ENCODE assay signal across 14 cellular contexts in the genomic region with DNA sequence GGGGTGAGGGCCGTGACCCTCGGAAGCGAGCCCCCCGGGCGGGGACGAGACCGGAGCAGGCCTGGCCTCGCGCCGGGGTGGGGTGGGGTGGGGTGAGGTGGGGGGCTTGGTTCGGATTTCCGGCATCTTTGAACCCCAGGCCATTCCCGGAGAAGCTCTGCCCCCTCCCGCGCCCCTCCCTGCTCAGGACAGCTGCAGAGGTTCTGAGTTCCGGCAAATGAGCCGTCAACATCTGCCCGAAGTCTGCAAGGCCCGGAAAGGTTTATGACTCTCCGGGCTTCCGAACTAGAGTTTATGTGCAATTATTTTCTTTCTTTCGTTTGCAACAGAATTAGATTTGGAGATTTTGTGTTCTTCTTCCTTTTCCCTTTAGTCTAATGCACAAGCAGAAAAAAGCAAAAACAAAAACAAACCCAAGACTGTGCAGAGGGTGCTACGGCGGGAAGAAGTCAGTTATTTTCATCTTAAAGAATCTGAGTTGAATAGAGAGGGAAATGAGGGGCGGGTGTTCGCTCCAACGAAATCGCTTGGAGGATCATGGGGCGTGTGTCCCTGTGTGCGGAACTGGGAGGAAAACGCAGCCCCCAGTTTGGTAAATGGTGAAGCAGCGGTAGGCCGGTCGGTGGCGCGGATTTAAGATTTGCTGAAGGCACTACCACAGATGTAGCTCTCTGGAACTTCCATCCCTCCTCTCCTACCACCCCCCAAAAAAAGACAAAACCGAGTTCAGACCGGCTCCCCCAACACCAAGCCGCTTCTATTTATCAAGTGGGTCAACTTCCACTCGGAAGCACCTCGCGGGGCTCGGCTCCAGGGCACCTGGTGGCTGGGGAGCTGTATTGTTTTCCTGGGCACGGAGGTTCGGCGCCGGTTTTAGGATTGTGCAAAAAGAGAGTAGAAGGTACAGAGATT. TPM values are rescaled to one million over a fixed set of nuclear protein-coding genes. Genes with fewer than 3 reads are reported as not detected.
A peak's percentile ranks its signal among the peaks of the same experiment; 100 is the strongest.
DNase-seq lines count a peak whose midpoint lies in the region; ATAC-seq and TF ChIP-seq lines count a peak whose summit lies in the region.
"Had no signal": no experiment of that assay in that cellular context is flagged by ENCODE, and none has a peak within 500 bp of the region (broad histone marks: within the 10 kb centered on the region; RNA-seq: fewer than 3 reads in every experiment).

No MANE protein-coding gene starts in this region.

- POLR2A ChIA-PET in WTC11 (lab: Charles Lee): no interaction called here

- peaks cover 15% of the 10 kb centered on the region for H3K4me1 Mint-ChIP-seq in activated CD8-positive, alpha-beta memory T cell treated with anti-CD3 and anti-CD28 coated beads, Interleukin-2, amount 10 ng/mL, durations not matched to agents 7 days and 5 days
- H3K4me1 Mint-ChIP-seq in WTC11: peaks cover 56% of the 10 kb centered on the region
- peaks cover 8% of the 10 kb centered on the region for H3K4me1 Mint-ChIP-seq in glutamatergic neuron (ENCODE audit: low read depth, unreplicated experiment)
- H3K4me1 Mint-ChIP-seq in stimulated activated naive CD8-positive, alpha-beta T cell treated with anti-CD3 and anti-CD28 coated beads, Interleukin-15, amount 100 ng/mL, for 72 hours: peaks cover 54% of the 10 kb centered on the region

- H3K27ac Mint-ChIP-seq in activated CD8-positive, alpha-beta memory T cell treated with anti-CD3 and anti-CD28 coated beads, Interleukin-2, amount 10 ng/mL, durations not matched to agents 7 days and 5 days: peak overlapping the region; percentile 70
- H3K27ac Mint-ChIP-seq in WTC11 (no peak overlapping the region), glutamatergic neuron (ENCODE audit: unreplicated experiment) (peak overlapping the region; percentile 48)
- H3K27ac Mint-ChIP-seq in stimulated activated naive CD8-positive, alpha-beta T cell treated with anti-CD3 and anti-CD28 coated beads, Interleukin-15, amount 100 ng/mL, for 72 hours: peak overlapping the region in 1 of 2 donors; percentile 4

- peaks cover 3% of the 10 kb centered on the region for H3K36me3 Mint-ChIP-seq in activated CD8-positive, alpha-beta memory T cell treated with anti-CD3 and anti-CD28 coated beads, Interleukin-2, amount 10 ng/mL, durations not matched to agents 7 days and 5 days
- H3K36me3 Mint-ChIP-seq in WTC11 (no peaks in the 10 kb centered on the region), glutamatergic neuron (ENCODE audit: unreplicated experiment) (peaks cover 8% of the 10 kb centered on the region)

- H3K4me3 Mint-ChIP-seq in activated CD8-positive, alpha-beta memory T cell treated with anti-CD3 and anti-CD28 coated beads, Interleukin-2, amount 10 ng/mL, durations not matched to agents 7 days and 5 days: peak overlapping the region; percentile 9
- H3K4me3 Mint-ChIP-seq in WTC11 (peak overlapping the region; percentile 62), glutamatergic neuron (ENCODE audit: unreplicated experiment) (peak overlapping the region; percentile 78)
- peak overlapping the region; percentile 57 to 75 for H3K4me3 Mint-ChIP-seq in stimulated activated naive CD8-positive, alpha-beta T cell treated with anti-CD3 and anti-CD28 coated beads, Interleukin-15, amount 100 ng/mL, for 72 hours

- CTCF ChIA-PET in activated CD8-positive, alpha-beta memory T cell treated with anti-CD3 and anti-CD28 coated beads, Interleukin-2, amount 10 ng/mL, durations not matched to agents 7 days and 5 days (lab: Charles Lee): no interaction called here
- CTCF ChIA-PET in WTC11 (lab: Charles Lee): interaction anchor here (0.7 to 3.9 kb wide), 3 partner anchors 11 to 25 kb away, joined by 4 to 23 read pairs (median 7); no protein-coding TSS in a partner anchor

- TF ChIP-seq CTCF in WTC11 (IDR thresholded peaks at IDR 0.05) (no peak), glutamatergic neuron (IDR thresholded peaks at IDR 0.05; ENCODE audit: partially characterized antibody, unreplicated experiment) (no peak)

- no peak for DNase-seq in activated CD8-positive, alpha-beta memory T cell treated with anti-CD3 and anti-CD28 coated beads, Interleukin-2, amount 10 ng/mL, durations not matched to agents 7 days and 5 days
- DNase-seq in activated CD8-positive, alpha-beta memory T cell treated with anti-CD3 and anti-CD28 coated beads, Interleukin-2, amount 50 U/mL, for 4 hours: no peak
- DNase-seq in WTC11 (ENCODE audit: low spot score) (no peak), glutamatergic neuron (no peak), NCI-H1417 treated with DMSO at 0.1 percent for 48 hours (lab: John Stamatoyannopoulos, UW) (no peak)
- no peak for DNase-seq in stimulated activated naive CD8-positive, alpha-beta T cell treated with anti-CD3 and anti-CD28 coated beads, Interleukin-15, amount 100 ng/mL, for 72 hours
- DNase-seq: foreskin fibroblast, NCI-H2029, T-helper 9 cell had no signal

- H3K27me3 Mint-ChIP-seq in activated CD8-positive, alpha-beta memory T cell treated with anti-CD3 and anti-CD28 coated beads, Interleukin-2, amount 10 ng/mL, durations not matched to agents 7 days and 5 days: peaks cover 83% of the 10 kb centered on the region
- peaks cover 93% of the 10 kb centered on the region for H3K27me3 Mint-ChIP-seq in WTC11 (ENCODE audit: low read depth)
- H3K27me3 Mint-ChIP-seq in glutamatergic neuron (ENCODE audit: unreplicated experiment): peaks cover 39% of the 10 kb centered on the region
- H3K27me3 Mint-ChIP-seq in stimulated activated naive CD8-positive, alpha-beta T cell treated with anti-CD3 and anti-CD28 coated beads, Interleukin-15, amount 100 ng/mL, for 72 hours: peaks cover 96% of the 10 kb centered on the region

- H3K9me3 Mint-ChIP-seq in activated CD8-positive, alpha-beta memory T cell treated with anti-CD3 and anti-CD28 coated beads, Interleukin-2, amount 10 ng/mL, durations not matched to agents 7 days and 5 days (ENCODE audit: low read depth): no peaks in the 10 kb centered on the region
- no peaks in the 10 kb centered on the region for H3K9me3 Mint-ChIP-seq in WTC11
- H3K9me3 Mint-ChIP-seq in glutamatergic neuron (ENCODE audit: unreplicated experiment): peaks cover 12% of the 10 kb centered on the region
- no peaks in the 10 kb centered on the region for H3K9me3 Mint-ChIP-seq in stimulated activated naive CD8-positive, alpha-beta T cell treated with anti-CD3 and anti-CD28 coated beads, Interleukin-15, amount 100 ng/mL, for 72 hours

- no peak for ATAC-seq in activated CD8-positive, alpha-beta memory T cell treated with anti-CD3 and anti-CD28 coated beads, Interleukin-2, amount 10 ng/mL, durations not matched to agents 7 days and 5 days
- ATAC-seq in WTC11: no peak
- no peak for ATAC-seq in stimulated activated naive CD8-positive, alpha-beta T cell treated with anti-CD3 and anti-CD28 coated beads, Interleukin-15, amount 100 ng/mL, for 72 hours
- no peak for ATAC-seq in GM21576 (IDR thresholded peaks at IDR 0.05; ENCODE audit: unreplicated experiment)
- ATAC-seq in HG03432 (IDR thresholded peaks at IDR 0.05; ENCODE audit: unreplicated experiment): no peak

TF ChIP-seq in WTC11, 78 proteins besides CTCF, POLR2A, EP300 and RAD21:
- TF ChIP-seq MYBL2 (CRISPR knock-in tag; IDR thresholded peaks at IDR 0.05) (no peak), JUN (CRISPR knock-in tag; IDR thresholded peaks at IDR 0.05) (no peak), GTF2I (CRISPR knock-in tag; conservative IDR thresholded peaks at IDR 0.05) (no peak), ZNF138 (CRISPR knock-in tag; conservative IDR thresholded peaks at IDR 0.05) (no peak)
- TF ChIP-seq, protein P1, sequence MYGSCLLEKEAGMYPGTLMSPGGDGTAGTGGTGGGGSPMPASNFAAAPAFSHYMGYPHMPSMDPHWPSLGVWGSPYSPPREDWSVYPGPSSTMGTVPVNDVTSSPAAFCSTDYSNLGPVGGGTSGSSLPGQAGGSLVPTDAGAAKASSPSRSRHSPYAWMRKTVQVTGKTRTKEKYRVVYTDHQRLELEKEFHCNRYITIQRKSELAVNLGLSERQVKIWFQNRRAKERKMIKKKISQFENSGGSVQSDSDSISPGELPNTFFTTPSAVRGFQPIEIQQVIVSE (CRISPR knock-in tag; IDR thresholded peaks at IDR 0.05; ENCODE audit: borderline replicate concordance): no peak
TF ChIP-seq in WTC11: peak in this region for 0.

RNA-seq across cellular contexts. Expression of a gene that starts 4.8 kb away (rescaled TPM):
- total RNA-seq in activated CD8-positive, alpha-beta memory T cell treated with anti-CD3 and anti-CD28 coated beads, Interleukin-2, amount 10 ng/mL, durations not matched to agents 7 days and 5 days: not detected
- total RNA-seq in WTC11 (2021): 0.42 to 0.50 TPM in 2 of 3 replicates, not detected in the other
- 6.7 TPM for total RNA-seq in glutamatergic neuron (ENCODE audit: unreplicated experiment)
- total RNA-seq: HT-29, OCI-LY7, pancreas had no signal

Comparison
In these comparisons a context has a peak if more than half of its experiments do, and no peak if none do; other contexts are left out.
1. H3K4me3 Mint-ChIP-seq: peak in every context shown above with its lines; median percentile 78 in glutamatergic neuron; 66 in stimulated activated naive CD8-positive, alpha-beta T cell treated with anti-CD3 and anti-CD28 coated beads, Interleukin-15, amount 100 ng/mL, for 72 hours; 62 in WTC11; 9 in activated CD8-positive, alpha-beta memory T cell treated with anti-CD3 and anti-CD28 coated beads, Interleukin-2, amount 10 ng/mL, durations not matched to agents 7 days and 5 days.